In the genomic region with DNA sequence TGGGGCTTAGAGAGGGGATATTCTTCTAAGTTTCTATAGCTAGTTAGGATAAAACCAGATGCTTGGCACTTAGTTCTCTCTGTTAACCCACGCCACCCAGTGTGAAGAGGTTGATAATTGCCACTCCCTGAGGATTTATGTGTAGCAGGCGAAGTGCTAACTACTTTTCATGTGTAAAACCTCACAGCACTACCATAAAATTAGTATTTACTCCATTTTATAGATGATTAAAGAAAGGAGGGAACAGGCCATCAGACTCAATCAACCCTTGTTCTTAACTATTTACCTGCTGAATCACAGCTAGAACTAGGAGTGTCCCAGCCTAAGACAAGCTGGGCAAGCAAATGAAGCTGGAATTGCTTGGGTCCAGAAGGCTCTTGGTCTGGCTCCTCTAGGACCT, we compare ENCODE assay signal across 25 cellular contexts. TPM values are rescaled to one million over a fixed set of nuclear protein-coding genes. Genes with fewer than 3 reads are reported as not detected.
A peak's percentile ranks its signal among the peaks of the same experiment; 100 is the strongest.
DNase-seq lines count a peak whose midpoint lies in the region; ATAC-seq and TF ChIP-seq lines count a peak whose summit lies in the region.
"Had no signal": no experiment of that assay in that cellular context is flagged by ENCODE, and none has a peak within 500 bp of the region (broad histone marks: within the 10 kb centered on the region; RNA-seq: fewer than 3 reads in every experiment).

No MANE protein-coding gene starts in this region.

- peaks cover 59% of the 10 kb centered on the region for H3K4me1 Mint-ChIP-seq in endodermal cell
- peaks cover 69% of the 10 kb centered on the region for H3K4me1 Mint-ChIP-seq in neural crest cell
- H3K4me1 Mint-ChIP-seq in osteocyte (ENCODE audit: unreplicated experiment), result no peaks in the 10 kb centered on the region
- H3K4me1 Mint-ChIP-seq: activated T-helper 17 cell treated with anti-CD3 and anti-CD28 coated beads, Interleukin-2, amount 50 U/mL, for 72 hours had no signal

- H3K27me3 Mint-ChIP-seq in endodermal cell (ENCODE audit: insufficient read depth) (no peaks in the 10 kb centered on the region), neural crest cell (ENCODE audit: low read depth) (no peaks in the 10 kb centered on the region), osteocyte (ENCODE audit: unreplicated experiment) (peaks cover 36% of the 10 kb centered on the region)
- H3K27me3 Mint-ChIP-seq: activated CD4-positive, alpha-beta memory T cell treated with anti-CD3 and anti-CD28 coated beads for 36 hours had no signal

- no peak for DNase-seq in endodermal cell
- no peak for DNase-seq in neural crest cell (ENCODE audit: low read depth, low spot score)
- no peak for DNase-seq in activated naive CD4-positive, alpha-beta T cell treated with anti-CD3 and anti-CD28 coated beads, Interleukin-2, amount 50 U/mL, for 16 hours
- no peak for DNase-seq in osteocyte (ENCODE audit: extremely low spot score, unreplicated experiment)
- DNase-seq: activated CD4-positive, alpha-beta memory T cell treated with anti-CD3 and anti-CD28 coated beads for 36 hours; activated CD8-positive, alpha-beta memory T cell treated with anti-CD3 and anti-CD28 coated beads, Interleukin-2, amount 50 U/mL, for 4 hours; effector CD8-positive, alpha-beta T cell; NCI-H2081 treated with DMSO at 0.1 percent for 48 hours; ovary; small intestine; stimulated activated CD4-positive, alpha-beta T cell treated with anti-CD3 and anti-CD28 coated beads, Interleukin-2, amount 100 ng/mL, for 24 hours; T-cell; tibial artery had no signal

- peak overlapping the region; percentile 99 for H3K4me3 Mint-ChIP-seq in endodermal cell
- H3K4me3 Mint-ChIP-seq in neural crest cell, result peak overlapping the region; percentile 78
- no peak overlapping the region for H3K4me3 Mint-ChIP-seq in osteocyte (ENCODE audit: unreplicated experiment)
- H3K4me3 Mint-ChIP-seq: activated CD4-positive, alpha-beta memory T cell treated with anti-CD3 and anti-CD28 coated beads for 36 hours; activated T-helper 17 cell treated with anti-CD3 and anti-CD28 coated beads, Interleukin-2, amount 50 U/mL, for 72 hours; T-cell had no signal

- H3K9ac ChIP-seq in ES-I3 (ENCODE audit: low read depth, low read length), result peak overlapping the region; percentile 34
- H3K9ac ChIP-seq in HUES6 (ENCODE audit: low read length), result peak overlapping the region; percentile 53
- peak overlapping the region; percentile 59 for H3K9ac ChIP-seq in endodermal cell (ENCODE audit: extremely low read depth, low read length, poor library complexity, severe bottlenecking)
- H3K9ac ChIP-seq: BLaER1 had no signal

- H3K9me3 ChIP-seq in ES-I3 (ENCODE audit: control insufficient read depth, insufficient read depth, low read length), result no peaks in the 10 kb centered on the region
- no peaks in the 10 kb centered on the region for H3K9me3 ChIP-seq in HUES6 (ENCODE audit: control insufficient read depth, insufficient read depth, low read depth, low read length)
- no peaks in the 10 kb centered on the region for H3K9me3 ChIP-seq in endodermal cell (ENCODE audit: control insufficient read depth, low read length)
- H3K9me3 ChIP-seq: BLaER1, ovary, tibial artery had no signal

- WGBS in endodermal cell (ENCODE audit: insufficient coverage in 1 of 2, insufficient read length in 1 of 2), 2 experiments, result 50% methylated on average over 1 of the region's 2 CpGs

- H3K4me1 ChIP-seq in ES-I3 (ENCODE audit: insufficient read depth, low read length) (peaks cover 66% of the 10 kb centered on the region), HUES6 (ENCODE audit: control insufficient read depth, insufficient read depth, low read length) (peaks cover 72% of the 10 kb centered on the region), endodermal cell (ENCODE audit: control insufficient read depth, insufficient read depth, low read length) (peaks cover 34% of the 10 kb centered on the region)
- H3K4me1 ChIP-seq: BLaER1, tibial artery had no signal

- no peak for ATAC-seq in GM18870 (IDR thresholded peaks at IDR 0.05; ENCODE audit: unreplicated experiment)
- ATAC-seq: activated naive CD4-positive, alpha-beta T cell treated with anti-CD3 and anti-CD28 coated beads, Interleukin-2, amount 50 U/mL, for 72 hours; activated T-helper 17 cell treated with anti-CD3 and anti-CD28 coated beads, Interleukin-2, amount 50 U/mL, for 72 hours; T-cell had no signal

- H3K27ac Mint-ChIP-seq in endodermal cell, result peak overlapping the region; percentile 98
- H3K27ac Mint-ChIP-seq in neural crest cell (ENCODE audit: unreplicated experiment), result peak overlapping the region; percentile 57
- no peak overlapping the region for H3K27ac Mint-ChIP-seq in osteocyte (ENCODE audit: unreplicated experiment)
- H3K27ac Mint-ChIP-seq: activated CD4-positive, alpha-beta memory T cell treated with anti-CD3 and anti-CD28 coated beads for 36 hours; activated naive CD4-positive, alpha-beta T cell treated with anti-CD3 and anti-CD28 coated beads, Interleukin-2, amount 50 U/mL, for 72 hours; activated T-helper 17 cell treated with anti-CD3 and anti-CD28 coated beads, Interleukin-2, amount 50 U/mL, for 72 hours; T-cell had no signal

- H3K4me3 ChIP-seq in HUES6 (ENCODE audit: low read depth, low read length) (peak overlapping the region; percentile 34), endodermal cell (ENCODE audit: low read length) (peak overlapping the region; percentile 74)
- H3K4me3 ChIP-seq: BLaER1, ovary, tibial artery had no signal

- H3K36me3 ChIP-seq in ES-I3 (ENCODE audit: insufficient read depth, low read length) (peaks cover 21% of the 10 kb centered on the region; the same call in 1 of the 2 replicates), HUES6 (ENCODE audit: control insufficient read depth, insufficient read depth, low read length) (peaks cover 69% of the 10 kb centered on the region), endodermal cell (ENCODE audit: control insufficient read depth, insufficient read depth, low read length) (peaks cover 68% of the 10 kb centered on the region)
- H3K36me3 ChIP-seq: BLaER1, ovary, tibial artery had no signal

- H3K27me3 ChIP-seq in HUES6 (ENCODE audit: control insufficient read depth, insufficient read depth, low read length) (no peaks in the 10 kb centered on the region), endodermal cell (ENCODE audit: control insufficient read depth, insufficient read depth, low read length, poor library complexity, severe bottlenecking) (no peaks in the 10 kb centered on the region)
- H3K27me3 ChIP-seq: ovary had no signal

- no peak for TF ChIP-seq CTCF in endodermal cell (conservative IDR thresholded peaks at IDR 0.05)
- TF ChIP-seq CTCF in neural crest cell (conservative IDR thresholded peaks at IDR 0.05), result no peak
- TF ChIP-seq CTCF in osteocyte (IDR thresholded peaks at IDR 0.05), result no peak

- no peaks in the 10 kb centered on the region for H3K9me3 Mint-ChIP-seq in endodermal cell
- no peaks in the 10 kb centered on the region for H3K9me3 Mint-ChIP-seq in neural crest cell
- H3K9me3 Mint-ChIP-seq in osteocyte (ENCODE audit: unreplicated experiment), result no peaks in the 10 kb centered on the region
- H3K9me3 Mint-ChIP-seq: activated CD4-positive, alpha-beta memory T cell treated with anti-CD3 and anti-CD28 coated beads for 36 hours; activated naive CD4-positive, alpha-beta T cell treated with anti-CD3 and anti-CD28 coated beads, Interleukin-2, amount 50 U/mL, for 72 hours; activated T-helper 17 cell treated with anti-CD3 and anti-CD28 coated beads, Interleukin-2, amount 50 U/mL, for 72 hours; T-cell had no signal

- H3K36me3 Mint-ChIP-seq in endodermal cell (ENCODE audit: low read depth) (peaks cover 64% of the 10 kb centered on the region), neural crest cell (ENCODE audit: low read depth) (peaks cover 7% of the 10 kb centered on the region), osteocyte (ENCODE audit: unreplicated experiment) (no peaks in the 10 kb centered on the region)
- H3K36me3 Mint-ChIP-seq: activated CD4-positive, alpha-beta memory T cell treated with anti-CD3 and anti-CD28 coated beads for 36 hours; activated naive CD4-positive, alpha-beta T cell treated with anti-CD3 and anti-CD28 coated beads, Interleukin-2, amount 50 U/mL, for 72 hours; T-cell had no signal

- H3K27ac ChIP-seq in HUES6 (ENCODE audit: low read depth, low read length), result peak overlapping the region; percentile 86
- peak overlapping the region; percentile 90 for H3K27ac ChIP-seq in endodermal cell (ENCODE audit: low read depth, low read length)
- H3K27ac ChIP-seq: BLaER1, ovary, tibial artery had no signal

RNA-seq across cellular contexts. Expression of a gene that starts 8.9 kb away (rescaled TPM):
- 1,000 to 10,000 TPM in 1 of 2 donors, 100 to 1,000 TPM in 1; 867 to 1,041 TPM for total RNA-seq in endodermal cell
- 195 TPM for polyA plus RNA-seq in endodermal cell (2013, experiment 1 of 2)
- polyA plus RNA-seq in endodermal cell (2013, experiment 2 of 2), result 199 TPM
- 445 and 455 TPM in 2 replicates for total RNA-seq in neural crest cell
- total RNA-seq in osteocyte, result not detected in 2 replicates
- total RNA-seq: activated CD4-positive, alpha-beta memory T cell treated with anti-CD3 and anti-CD28 coated beads for 36 hours; activated naive CD4-positive, alpha-beta T cell treated with anti-CD3 and anti-CD28 coated beads, Interleukin-2, amount 50 U/mL, for 72 hours; activated T-helper 17 cell treated with anti-CD3 and anti-CD28 coated beads, Interleukin-2, amount 50 U/mL, for 72 hours; bronchial epithelial cell; epithelial cell of proximal tubule; MCF 10A; RPMI7951; SK-MEL-5 had no signal
- polyA plus RNA-seq: ovary, small intestine had no signal

RNA-seq across cellular contexts. Expression of a gene that starts 12.6 kb away (rescaled TPM):
- total RNA-seq in endodermal cell (10 to 100 TPM; 51.1 to 55.1 TPM), neural crest cell (34.9 and 40.1 TPM in 2 replicates), osteocyte (50.4 and 53.9 TPM in 2 replicates)
- 22.9 TPM for polyA plus RNA-seq in endodermal cell (2013, experiment 1 of 2)
- 29.3 TPM for polyA plus RNA-seq in endodermal cell (2013, experiment 2 of 2)

RNA-seq across cellular contexts. Expression of a gene that starts 46.9 kb away (rescaled TPM):
- total RNA-seq in endodermal cell (not detected), neural crest cell (not detected in 2 replicates), osteocyte (not detected in 2 replicates)
- not detected for polyA plus RNA-seq in endodermal cell (2013, experiment 1 of 2)
- not detected for polyA plus RNA-seq in endodermal cell (2013, experiment 2 of 2)
- total RNA-seq: activated CD4-positive, alpha-beta memory T cell treated with anti-CD3 and anti-CD28 coated beads for 36 hours; activated naive CD4-positive, alpha-beta T cell treated with anti-CD3 and anti-CD28 coated beads, Interleukin-2, amount 50 U/mL, for 72 hours; activated T-helper 17 cell treated with anti-CD3 and anti-CD28 coated beads, Interleukin-2, amount 50 U/mL, for 72 hours; bronchial epithelial cell; epithelial cell of proximal tubule; G401; MCF 10A; RPMI7951; SK-MEL-5 had no signal

RNA-seq across cellular contexts. Expression of a gene that starts 52.7 kb away (rescaled TPM):
- total RNA-seq in endodermal cell (100 to 1,000 TPM; 671 to 773 TPM), neural crest cell (1,041 and 1,051 TPM in 2 replicates), osteocyte (295 and 296 TPM in 2 replicates)
- polyA plus RNA-seq in endodermal cell (2013, experiment 1 of 2), result 1,236 TPM
- polyA plus RNA-seq in endodermal cell (2013, experiment 2 of 2), result 1,180 TPM

Comparison
In these comparisons a context has a peak if more than half of its experiments do, and no peak if none do; other contexts are left out.
1. RNA of a gene that starts 8.9 kb away (total RNA-seq): 867 to 1,041 TPM in endodermal cell and 445 to 455 TPM in neural crest cell; not detected in osteocyte; every median in the first group is over 100 times any median in the second.
2. Peak in every context shown above with its lines, with median percentiles within 50 percentile points of each other: H3K9ac ChIP-seq.